Comparison of ENCODE assay signal across 1 cellular context in the genomic region with DNA sequence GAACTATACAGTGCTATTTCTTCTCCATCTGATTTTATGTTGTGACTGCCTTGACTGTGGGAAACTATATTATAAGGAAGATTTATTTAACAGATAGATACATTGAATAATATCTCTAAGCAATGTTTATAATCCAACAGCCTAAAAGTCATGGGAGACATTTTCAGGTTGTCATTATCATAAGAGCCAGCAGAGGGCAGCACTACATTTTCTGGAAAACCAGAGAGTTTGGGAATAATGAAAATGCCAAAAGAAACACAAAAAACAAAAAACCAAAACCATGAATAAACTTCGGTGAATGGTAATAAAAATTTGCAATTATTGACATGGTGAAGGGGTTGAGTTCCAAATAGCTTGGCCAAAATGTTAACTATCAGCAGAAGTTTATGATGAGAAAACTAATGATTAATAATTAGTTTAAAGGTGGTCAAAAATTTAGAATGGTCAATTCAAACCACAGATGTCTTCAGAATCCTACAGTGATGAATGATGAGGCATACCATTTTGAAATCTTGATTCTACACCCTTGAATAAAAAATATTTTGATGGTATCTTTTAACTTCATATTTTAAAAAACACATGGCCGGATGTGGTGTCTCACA.
TF ChIP-seq lines count a peak whose summit lies in the region.

No MANE protein-coding gene starts in this region.

TF ChIP-seq in K562, 482 proteins besides CTCF, POLR2A, EP300 and RAD21:
- TF ChIP-seq, protein P1, sequence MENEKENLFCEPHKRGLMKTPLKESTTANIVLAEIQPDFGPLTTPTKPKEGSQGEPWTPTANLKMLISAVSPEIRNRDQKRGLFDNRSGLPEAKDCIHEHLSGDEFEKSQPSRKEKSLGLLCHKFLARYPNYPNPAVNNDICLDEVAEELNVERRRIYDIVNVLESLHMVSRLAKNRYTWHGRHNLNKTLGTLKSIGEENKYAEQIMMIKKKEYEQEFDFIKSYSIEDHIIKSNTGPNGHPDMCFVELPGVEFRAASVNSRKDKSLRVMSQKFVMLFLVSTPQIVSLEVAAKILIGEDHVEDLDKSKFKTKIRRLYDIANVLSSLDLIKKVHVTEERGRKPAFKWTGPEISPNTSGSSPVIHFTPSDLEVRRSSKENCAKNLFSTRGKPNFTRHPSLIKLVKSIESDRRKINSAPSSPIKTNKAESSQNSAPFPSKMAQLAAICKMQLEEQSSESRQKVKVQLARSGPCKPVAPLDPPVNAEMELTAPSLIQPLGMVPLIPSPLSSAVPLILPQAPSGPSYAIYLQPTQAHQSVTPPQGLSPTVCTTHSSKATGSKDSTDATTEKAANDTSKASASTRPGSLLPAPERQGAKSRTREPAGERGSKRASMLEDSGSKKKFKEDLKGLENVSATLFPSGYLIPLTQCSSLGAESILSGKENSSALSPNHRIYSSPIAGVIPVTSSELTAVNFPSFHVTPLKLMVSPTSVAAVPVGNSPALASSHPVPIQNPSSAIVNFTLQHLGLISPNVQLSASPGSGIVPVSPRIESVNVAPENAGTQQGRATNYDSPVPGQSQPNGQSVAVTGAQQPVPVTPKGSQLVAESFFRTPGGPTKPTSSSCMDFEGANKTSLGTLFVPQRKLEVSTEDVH (IDR thresholded peaks at IDR 0.05; ENCODE audit: low read depth, partially characterized antibody), result no peak
- no peak for TF ChIP-seq SMARCA4 (IDR thresholded peaks at IDR 0.05)
- no peak for TF ChIP-seq POLR2AphosphoS2 (IDR thresholded peaks at IDR 0.05; ENCODE audit: low read length)
- no peak for TF ChIP-seq CSDE1 (IDR thresholded peaks at IDR 0.05)
